Comparison of ENCODE assay signal across 1 cellular context in genomic region chr5:138372225-138372624, GRCh38.
TF ChIP-seq lines count a peak whose summit lies in the region.

No MANE protein-coding gene starts in this region.

TF ChIP-seq in GM23338, 12 proteins besides CTCF, POLR2A, EP300 and RAD21 (continued from another document):
- no peak for TF ChIP-seq REST (IDR thresholded peaks at IDR 0.05; ENCODE audit: unreplicated experiment)
- no peak for TF ChIP-seq EZH2 (IDR thresholded peaks at IDR 0.05; ENCODE audit: low read depth, unreplicated experiment)
